ENCODE assay signal across 8 cellular contexts in the genomic region with DNA sequence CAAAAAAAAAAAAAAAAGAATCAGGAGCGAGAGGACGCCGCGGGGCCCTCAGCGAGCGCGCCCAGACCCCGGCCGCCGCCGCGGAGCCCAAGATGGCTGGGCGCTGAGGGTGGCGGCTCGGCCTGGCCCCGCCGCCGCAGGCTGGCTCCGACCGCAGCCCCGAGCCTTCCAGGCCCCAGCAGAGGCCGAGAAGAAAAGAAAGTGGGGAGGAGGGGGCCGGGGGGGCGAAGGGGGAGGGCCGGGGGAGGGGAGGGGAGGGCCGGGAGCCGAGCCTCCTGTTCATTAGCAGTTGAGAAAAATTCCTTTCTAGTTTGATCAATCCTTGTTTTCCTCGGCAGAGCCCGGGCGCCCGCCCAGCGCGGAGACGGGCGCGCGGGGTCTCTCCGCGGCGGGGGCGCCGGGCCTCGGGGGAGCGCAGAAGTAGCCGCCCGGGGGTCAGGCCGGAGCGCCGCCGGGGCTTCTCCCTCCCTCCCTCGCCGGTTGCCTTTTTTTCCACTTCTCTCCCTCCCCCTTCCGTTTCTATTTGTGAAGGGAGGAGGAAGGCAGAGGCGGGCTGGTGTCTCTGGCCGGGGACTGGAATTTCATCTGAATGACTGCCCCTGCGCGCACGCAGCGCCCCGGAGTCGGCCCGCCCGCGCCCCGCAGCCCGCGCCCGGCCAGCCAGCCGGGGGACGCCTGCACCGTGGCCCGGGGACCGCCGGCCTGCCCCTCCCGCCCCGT. TPM values are rescaled to one million over a fixed set of nuclear protein-coding genes. Genes with fewer than 3 reads are reported as not detected.
DNase-seq lines count a peak whose midpoint lies in the region; ATAC-seq and TF ChIP-seq lines count a peak whose summit lies in the region.

No MANE protein-coding gene starts in this region.

- peak; percentile 30 for DNase-seq in activated T-cell treated with anti-CD3 and anti-CD28 coated beads for 1 hour (ENCODE audit: low read depth)
- no peak for DNase-seq in activated T-cell treated with anti-CD3 and anti-CD28 coated beads for 4 hours
- DNase-seq in NCI-H146 treated with DMSO at 0.1 percent for 48 hours (lab: John Stamatoyannopoulos, UW; ENCODE audit: unreplicated experiment) = peak; percentile 52
- DNase-seq in WERI-Rb-1 = peak; percentile 57
- peak; percentile 70 for DNase-seq in dermis blood vessel endothelial cell
- DNase-seq in left lobe of liver (ENCODE audit: low spot score) = peak; percentile 74
- peak; percentile 60 to 68 for DNase-seq in stimulated activated CD4-positive, alpha-beta T cell treated with anti-CD3 and anti-CD28 coated beads, Interleukin-2, amount 100 ng/mL, for 24 hours

- H3K27me3 ChIP-seq in WERI-Rb-1 (ENCODE audit: insufficient read depth, low read depth, severe bottlenecking) = no peaks in the 10 kb centered on the region

- H3K36me3 ChIP-seq in WERI-Rb-1 = peaks cover 12% of the 10 kb centered on the region

- H3K4me3 ChIP-seq in WERI-Rb-1 (ENCODE audit: low read depth, low read length) = peak overlapping the region; percentile 85

- TF ChIP-seq CTCF in WERI-Rb-1 (IDR thresholded peaks at IDR 0.05; ENCODE audit: low read depth, low read length) = no peak

- peak overlapping the region; percentile 95 for H3K27ac ChIP-seq in WERI-Rb-1

- H3K9me3 ChIP-seq in WERI-Rb-1 (ENCODE audit: severe bottlenecking) = no peaks in the 10 kb centered on the region

- peak; percentile 3 for ATAC-seq in left lobe of liver
- no peak for ATAC-seq in HG02642 (IDR thresholded peaks at IDR 0.05; ENCODE audit: poor library complexity, unreplicated experiment)

RNA-seq across cellular contexts. Expression of a gene that starts 0.8 kb away (rescaled TPM):
- total RNA-seq in dermis blood vessel endothelial cell (65.7 and 124 TPM in 2 replicates), left lobe of liver (39.1 TPM)
